In genomic region chr17:19263621-19264010, GRCh38 we compare ENCODE assay signal across 8 cellular contexts. TPM values are rescaled to one million over a fixed set of nuclear protein-coding genes. Genes with fewer than 3 reads are reported as not detected.
DNase-seq lines count a peak whose midpoint lies in the region; FAIRE-seq and TF ChIP-seq lines count a peak whose summit lies in the region.

No MANE protein-coding gene starts in this region.

- peaks cover 5% of the 10 kb centered on the region for H3K9me1 ChIP-seq in keratinocyte (ENCODE audit: control insufficient read depth, extremely low read depth, insufficient read depth, low read length)

- peak overlapping the region; percentile 33 for H3K4me2 ChIP-seq in GM23248 (ENCODE audit: unreplicated experiment)
- peak overlapping the region; percentile 57 for H3K4me2 ChIP-seq in keratinocyte (ENCODE audit: control insufficient read depth, extremely low read depth, insufficient read depth, low read depth, low read length)
- H3K4me2 ChIP-seq in smooth muscle cell = peak overlapping the region; percentile 23

- H3K4me1 ChIP-seq in GM23248 (ENCODE audit: insufficient read depth) (peaks cover 23% of the 10 kb centered on the region), keratinocyte (ENCODE audit: control insufficient read depth, extremely low read depth, insufficient read depth, low read length) (peaks cover 30% of the 10 kb centered on the region), smooth muscle cell (ENCODE audit: low read depth) (peaks cover 14% of the 10 kb centered on the region)

- peak overlapping the region; percentile 83 for H3K27ac ChIP-seq in GM23248
- H3K27ac ChIP-seq in keratinocyte (ENCODE audit: control insufficient read depth, insufficient read depth, low read length) = peak overlapping the region; percentile 82
- peak overlapping the region; percentile 90 for H3K27ac ChIP-seq in smooth muscle cell (ENCODE audit: low read depth)

- peak; percentile 81 for DNase-seq in GM23248
- peak; percentile 72 for DNase-seq in bronchial epithelial cell (ENCODE audit: low read depth)
- DNase-seq in keratinocyte (ENCODE audit: low read depth, low spot score) = no peak
- DNase-seq in smooth muscle cell (lab: John Stamatoyannopoulos, UW; ENCODE audit: unreplicated experiment) = no peak
- no peak for DNase-seq in NOMO-1 (lab: John Stamatoyannopoulos, UW; ENCODE audit: unreplicated experiment in 2 of 2)
- DNase-seq in head of caudate nucleus = no peak
- no peak for DNase-seq in NCI-H526 treated with DMSO at 0.1 percent for 48 hours (lab: John Stamatoyannopoulos, UW)
- no peak for DNase-seq in HK-2 (ENCODE audit: unreplicated experiment)

- H3F3A ChIP-seq in GM23248 (ENCODE audit: insufficient read depth) (peaks cover 28% of the 10 kb centered on the region), smooth muscle cell (ENCODE audit: low read depth) (no peaks in the 10 kb centered on the region)

- 43 to 47% methylated on average over 2 to 3 of the region's 3 CpGs for WGBS in GM23248 (ENCODE audit: low coverage in 1 of 2, low lambda C conversion rate in 2 of 2, missing lambda C conversion rate in 2 of 2), 2 experiments
- WGBS in smooth muscle cell (ENCODE audit: low lambda C conversion rate) = 84% methylated on average over 3 of the region's 3 CpGs

- intact Hi-C loops in head of caudate nucleus (cut with DNase I) = no loop called here

- H3K4me3 ChIP-seq in GM23248 (no peak overlapping the region), bronchial epithelial cell (ENCODE audit: low read depth, low read length) (no peak overlapping the region), keratinocyte (ENCODE audit: control insufficient read depth in 2 of 3, extremely low read depth in 1 of 3, insufficient read depth in 2 of 3, low read depth in 1 of 3, low read length in 3 of 3) (no peak overlapping the region), smooth muscle cell (no peak overlapping the region)

- FAIRE-seq in bronchial epithelial cell (lab: Jason Lieb, UNC) (no peak), keratinocyte (lab: Jason Lieb, UNC) (peak; percentile 71)

- H3K27me3 ChIP-seq in GM23248 (replicated peaks; ENCODE audit: insufficient read depth) = no peaks in the 10 kb centered on the region
- H3K27me3 ChIP-seq in bronchial epithelial cell (ENCODE audit: control insufficient read depth, insufficient read depth, low read length) = no peaks in the 10 kb centered on the region
- H3K27me3 ChIP-seq in keratinocyte (ENCODE audit: control insufficient read depth, extremely low read depth, insufficient read depth, low read length) = no peaks in the 10 kb centered on the region
- no peaks in the 10 kb centered on the region for H3K27me3 ChIP-seq in smooth muscle cell (ENCODE audit: low read depth)

- no peak for TF ChIP-seq CTCF in bronchial epithelial cell (IDR thresholded peaks at IDR 0.05; ENCODE audit: insufficient read depth, low read length, severe bottlenecking)
- no peak for TF ChIP-seq CTCF in keratinocyte (optimal IDR thresholded peaks at IDR 0.05 in 1 of 3, IDR thresholded peaks at IDR 0.05 in 1 of 3, conservative IDR thresholded peaks at IDR 0.05 in 1 of 3; ENCODE audit: extremely low read depth in 1 of 3, insufficient read depth in 2 of 3, low read length in 3 of 3)
- no peak for TF ChIP-seq CTCF in smooth muscle cell (IDR thresholded peaks at IDR 0.05; ENCODE audit: borderline replicate concordance, insufficient read depth, poor library complexity, severe bottlenecking)

- in situ Hi-C loops in GM23248 (cut with MboI) = loop anchor here (25.0 kb wide), 1 partner anchor 499 kb away; no protein-coding TSS in a partner anchor

- H3K9me2 ChIP-seq in GM23248 (ENCODE audit: insufficient read depth) = no peaks in the 10 kb centered on the region

- no peak overlapping the region for H2AFZ ChIP-seq in GM23248
- no peak overlapping the region for H2AFZ ChIP-seq in keratinocyte (ENCODE audit: control insufficient read depth, low read length)
- no peak overlapping the region for H2AFZ ChIP-seq in smooth muscle cell (ENCODE audit: low read depth)

- H3K79me2 ChIP-seq in GM23248 (ENCODE audit: insufficient read depth) = peaks cover 98% of the 10 kb centered on the region
- H3K79me2 ChIP-seq in keratinocyte (ENCODE audit: control insufficient read depth, insufficient read depth, low read length) = peaks cover 47% of the 10 kb centered on the region
- H3K79me2 ChIP-seq in smooth muscle cell (ENCODE audit: low read depth) = peaks cover 89% of the 10 kb centered on the region

- H3K9me3 ChIP-seq in GM23248 (ENCODE audit: low read depth) (no peaks in the 10 kb centered on the region), keratinocyte (ENCODE audit: control insufficient read depth, low read depth, low read length) (no peaks in the 10 kb centered on the region), smooth muscle cell (replicated peaks; ENCODE audit: low read depth) (no peaks in the 10 kb centered on the region)

- H4K20me1 ChIP-seq in GM23248 (ENCODE audit: insufficient read depth) (peaks cover 15% of the 10 kb centered on the region; the same call in 1 of the 2 replicates), keratinocyte (ENCODE audit: control insufficient read depth, extremely low read depth, insufficient read depth, low read length) (peaks cover 12% of the 10 kb centered on the region), smooth muscle cell (ENCODE audit: low read depth) (peaks cover 97% of the 10 kb centered on the region)

- H3K36me3 ChIP-seq in GM23248 (ENCODE audit: low read depth) (no peaks in the 10 kb centered on the region), bronchial epithelial cell (ENCODE audit: control insufficient read depth, insufficient read depth, low read length) (peaks cover 2% of the 10 kb centered on the region), keratinocyte (ENCODE audit: control insufficient read depth in 2 of 2, extremely low read depth in 1 of 2, insufficient read depth in 2 of 2, low read length in 2 of 2) (peaks cover 2 to 3% of the 10 kb centered on the region in 2 experiments), smooth muscle cell (ENCODE audit: low read depth) (no peaks in the 10 kb centered on the region)

- dilution Hi-C loops in keratinocyte (cut with MboI; ENCODE audit: extremely low pct_ligation_motif_present, low sequenced_read_pairs) = no loop called here

- H3K9ac ChIP-seq in GM23248 (peak overlapping the region; percentile 31), keratinocyte (ENCODE audit: control insufficient read depth, extremely low read depth, insufficient read depth, low read length) (peak overlapping the region; percentile 10), smooth muscle cell (ENCODE audit: low read depth) (peak overlapping the region; percentile 59)

RNA-seq across cellular contexts. Expression of gene EPN2, which starts 26.4 kb away (rescaled TPM):
- 21.2 and 25.3 TPM in 2 replicates for total RNA-seq in GM23248 (2014; rRNA removed; shearing (Covaris generic))
- polyA plus RNA-seq in GM23248 (2016; fragmentation: Nextera tagmentation; extraction: Ambion mirVana) = 54.0 and 56.2 TPM in 2 replicates
- total RNA-seq in bronchial epithelial cell = 13.7 and 23.3 TPM in 2 replicates
- 21.9 to 34.3 TPM (median 30.2 TPM) in 3 replicates for polyA plus RNA-seq in keratinocyte
- polyA plus RNA-seq in keratinocyte (2011; ENCODE audit: low read depth) = 78.4 TPM
- 24.1 and 31.1 TPM in 2 replicates for polyA plus RNA-seq in keratinocyte (2011; cell fraction: cytosol; rRNA removed)
- polyA plus RNA-seq in keratinocyte (2011; cell fraction: nucleus; rRNA removed) = 58.2 and 72.0 TPM in 2 replicates
- 23.7 and 30.0 TPM in 2 replicates for polyA plus RNA-seq in keratinocyte (2012; ENCODE audit: low replicate concordance)
- 32.1 to 63.5 TPM (median 57.7 TPM) in 3 replicates for polyA minus RNA-seq in keratinocyte
- polyA minus RNA-seq in keratinocyte (2011; cell fraction: cytosol; rRNA and poly(A)+ RNA removed) = 43.0 TPM
- 44.0 and 54.1 TPM in 2 replicates for polyA minus RNA-seq in keratinocyte (2011; cell fraction: nucleus; rRNA and poly(A)+ RNA removed)
- 27.6 and 35.4 TPM in 2 replicates for total RNA-seq in smooth muscle cell
- 46.7 and 61.2 TPM in 2 replicates for polyA plus RNA-seq in smooth muscle cell

Comparison
In these comparisons a context has a peak if more than half of its experiments do, and no peak if none do; other contexts are left out.
1. DNase-seq: peak in GM23248 (single experiment) and bronchial epithelial cell (single experiment); none in keratinocyte (single experiment), smooth muscle cell (single experiment), NOMO-1 (0 of 2), head of caudate nucleus (0 of 42), NCI-H526 treated with DMSO at 0.1 percent for 48 hours (single experiment) and HK-2 (single experiment).
2. Peak in every context shown above with its lines, with median percentiles within 50 percentile points of each other: H3K27ac ChIP-seq, H3K4me2 ChIP-seq and H3K9ac ChIP-seq.